Comparison of ENCODE assay signal across 18 cellular contexts in the genomic region with DNA sequence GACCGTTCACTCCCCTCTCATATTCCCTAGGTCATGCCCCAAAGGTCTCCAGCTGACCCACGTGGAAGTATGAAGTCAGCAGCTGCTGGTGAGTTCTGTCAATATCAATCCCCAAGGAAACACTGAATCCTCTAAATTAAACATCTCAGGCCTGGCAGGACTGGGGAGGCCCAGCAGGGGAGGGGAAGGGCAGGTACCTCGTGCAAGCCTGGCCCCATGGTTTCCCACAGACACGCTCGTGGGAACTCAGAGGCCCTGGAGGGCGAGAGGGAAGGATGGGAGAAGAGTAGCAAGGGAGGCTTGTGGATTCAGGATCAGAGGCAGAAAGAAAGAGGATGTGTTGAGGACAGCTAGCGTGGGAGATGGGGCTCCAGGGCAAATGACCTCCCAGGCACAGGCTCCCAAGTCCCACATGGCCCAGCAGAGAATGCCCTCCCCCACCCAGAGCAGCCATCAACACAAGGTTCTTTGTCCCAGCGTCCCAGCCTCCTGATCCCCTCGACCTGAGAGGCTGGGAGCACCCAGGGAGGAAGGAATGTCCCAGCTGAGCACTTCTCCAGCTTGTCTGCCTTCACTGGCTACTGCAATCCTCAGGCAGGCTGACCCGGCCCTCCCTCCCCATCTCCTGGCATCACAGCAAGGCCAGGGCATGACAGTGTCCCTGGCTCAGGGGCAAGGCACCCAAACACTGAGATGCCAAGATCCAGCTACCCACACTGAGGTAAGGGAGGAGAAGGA. TPM values are rescaled to one million over a fixed set of nuclear protein-coding genes. Genes with fewer than 3 reads are reported as not detected.
A peak's percentile ranks its signal among the peaks of the same experiment; 100 is the strongest.
DNase-seq lines count a peak whose midpoint lies in the region; TF ChIP-seq lines count a peak whose summit lies in the region.
"Had no signal": no experiment of that assay in that cellular context is flagged by ENCODE, and none has a peak within 500 bp of the region (broad histone marks: within the 10 kb centered on the region; RNA-seq: fewer than 3 reads in every experiment).

No MANE protein-coding gene starts in this region.

- CTCF ChIA-PET in activated CD4-positive, alpha-beta T cell treated with anti-CD3 and anti-CD28 coated beads, Interleukin-2, amount 10 ng/mL, durations not matched to agents 7 days and 5 days (lab: Charles Lee) = interaction anchor here (0.9 to 16.2 kb wide), 8 partner anchors 13 to 148 kb away, joined by 3 to 546 read pairs (median 5); a partner anchor contains a TSS
- CTCF ChIA-PET in RWPE1 (lab: Yijun Ruan, JAX) = no interaction called here

- no peaks in the 10 kb centered on the region for H3K27me3 Mint-ChIP-seq in activated CD4-positive, alpha-beta T cell treated with anti-CD3 and anti-CD28 coated beads, Interleukin-2, amount 10 ng/mL, durations not matched to agents 7 days and 5 days
- no peaks in the 10 kb centered on the region for H3K27me3 Mint-ChIP-seq in progenitor cell of endocrine pancreas

- H3K4me1 Mint-ChIP-seq in activated CD4-positive, alpha-beta T cell treated with anti-CD3 and anti-CD28 coated beads, Interleukin-2, amount 10 ng/mL, durations not matched to agents 7 days and 5 days = peaks cover 15% of the 10 kb centered on the region
- H3K4me1 Mint-ChIP-seq in progenitor cell of endocrine pancreas (ENCODE audit: low read depth) = peaks cover 9% of the 10 kb centered on the region

- peaks cover 37% of the 10 kb centered on the region for H3K36me3 Mint-ChIP-seq in activated CD4-positive, alpha-beta T cell treated with anti-CD3 and anti-CD28 coated beads, Interleukin-2, amount 10 ng/mL, durations not matched to agents 7 days and 5 days (ENCODE audit: low read depth)
- peaks cover 11% of the 10 kb centered on the region for H3K36me3 Mint-ChIP-seq in progenitor cell of endocrine pancreas (ENCODE audit: insufficient read depth)

- POLR2A ChIA-PET in activated CD4-positive, alpha-beta T cell treated with anti-CD3 and anti-CD28 coated beads, Interleukin-2, amount 10 ng/mL, durations not matched to agents 7 days and 5 days (lab: Charles Lee) = no interaction called here
- POLR2A ChIA-PET in RWPE1 (lab: Yijun Ruan, JAX; ENCODE audit: low non-redundant PET) = interaction anchor here (0.7 to 1.1 kb wide), 2 partner anchors 20 to 71 kb away, joined by 3 read pairs; a partner anchor contains a TSS

- peak overlapping the region; percentile 41 for H3K27ac Mint-ChIP-seq in activated CD4-positive, alpha-beta T cell treated with anti-CD3 and anti-CD28 coated beads, Interleukin-2, amount 10 ng/mL, durations not matched to agents 7 days and 5 days
- H3K27ac Mint-ChIP-seq in progenitor cell of endocrine pancreas = peak overlapping the region; percentile 47

- H3K27ac ChIP-seq in RWPE1 = peak overlapping the region; percentile 79
- H3K27ac ChIP-seq: vagina had no signal

- DNase-seq in activated CD4-positive, alpha-beta T cell treated with anti-CD3 and anti-CD28 coated beads, Interleukin-2, amount 10 ng/mL, durations not matched to agents 7 days and 5 days = no peak
- no peak for DNase-seq in activated CD4-positive, alpha-beta T cell treated with anti-CD3 and anti-CD28 coated beads for 48 hours
- DNase-seq in RWPE1 (ENCODE audit: low spot score) (no peak), epidermal melanocyte (ENCODE audit: insufficient read length, low spot score) (peak; percentile 87), progenitor cell of endocrine pancreas (ENCODE audit: low spot score, unreplicated experiment) (no peak), NCI-H2029 treated with DMSO at 0.1 percent for 48 hours (lab: John Stamatoyannopoulos, UW) (no peak), AG20443 (ENCODE audit: low spot score) (no peak), HuH-7 (ENCODE audit: low spot score) (no peak)
- DNase-seq: activated effector memory CD4-positive, alpha-beta T cell treated with anti-CD3 and anti-CD28 coated beads, Interleukin-2, amount 50 U/mL, for 16 hours; aorta; Calu3; MG63; NCI-H2227 treated with DMSO at 0.1 percent for 48 hours; NCI-H774; OCI-M1; SK-N-SH; stimulated activated CD4-positive, alpha-beta T cell treated with anti-CD3 and anti-CD28 coated beads, Interleukin-2, amount 100 ng/mL, for 48 hours had no signal

- H3K9me3 Mint-ChIP-seq in activated CD4-positive, alpha-beta T cell treated with anti-CD3 and anti-CD28 coated beads, Interleukin-2, amount 10 ng/mL, durations not matched to agents 7 days and 5 days = no peaks in the 10 kb centered on the region
- no peaks in the 10 kb centered on the region for H3K9me3 Mint-ChIP-seq in progenitor cell of endocrine pancreas (ENCODE audit: low read depth)

- no peak overlapping the region for H3K4me3 Mint-ChIP-seq in activated CD4-positive, alpha-beta T cell treated with anti-CD3 and anti-CD28 coated beads, Interleukin-2, amount 10 ng/mL, durations not matched to agents 7 days and 5 days
- H3K4me3 Mint-ChIP-seq in progenitor cell of endocrine pancreas (ENCODE audit: low read depth) = no peak overlapping the region

- TF ChIP-seq CTCF in RWPE1 (conservative IDR thresholded peaks at IDR 0.05; ENCODE audit: low read depth) (no peak), progenitor cell of endocrine pancreas (IDR thresholded peaks at IDR 0.05; ENCODE audit: unreplicated experiment) (no peak)

RNA-seq across cellular contexts. Expression of a gene that starts 20.1 kb away (rescaled TPM):
- total RNA-seq in activated CD4-positive, alpha-beta T cell treated with anti-CD3 and anti-CD28 coated beads, Interleukin-2, amount 10 ng/mL, durations not matched to agents 7 days and 5 days = 1,000 to 10,000 TPM; 1,972 to 2,164 TPM
- total RNA-seq in progenitor cell of endocrine pancreas = 2,127 and 2,195 TPM in 2 replicates

RNA-seq across cellular contexts. Expression of a gene that starts 26.5 kb away (rescaled TPM):
- 10 to 100 TPM; 90.2 to 95.5 TPM for total RNA-seq in activated CD4-positive, alpha-beta T cell treated with anti-CD3 and anti-CD28 coated beads, Interleukin-2, amount 10 ng/mL, durations not matched to agents 7 days and 5 days
- 117 and 131 TPM in 2 replicates for total RNA-seq in progenitor cell of endocrine pancreas

RNA-seq across cellular contexts. Expression of a gene that starts 44.5 kb away (rescaled TPM):
- total RNA-seq in activated CD4-positive, alpha-beta T cell treated with anti-CD3 and anti-CD28 coated beads, Interleukin-2, amount 10 ng/mL, durations not matched to agents 7 days and 5 days = 100 to 1,000 TPM; 201 to 236 TPM
- 71.4 and 71.8 TPM in 2 replicates for total RNA-seq in progenitor cell of endocrine pancreas
